Comparison of ENCODE assay signal across 19 cellular contexts in the genomic region with DNA sequence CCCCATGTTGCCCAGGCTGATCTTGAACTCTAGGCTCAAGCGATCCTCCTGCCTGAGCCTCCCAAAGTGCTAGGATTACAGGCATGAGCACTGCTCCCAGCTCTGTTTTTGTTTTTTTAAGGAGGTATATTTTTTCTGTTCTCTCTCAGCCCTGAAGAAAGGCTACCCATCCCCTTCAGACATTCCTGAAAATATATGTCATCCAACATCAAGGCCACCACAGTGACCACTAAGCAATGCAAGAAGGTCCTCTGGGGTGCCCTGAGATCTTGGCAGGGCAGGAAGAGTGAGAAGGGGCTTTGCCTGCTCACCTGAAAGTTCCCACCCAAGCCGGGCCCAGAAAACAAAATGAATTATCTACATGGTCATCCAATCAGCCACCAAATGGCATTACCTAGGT. TPM values are rescaled to one million over a fixed set of nuclear protein-coding genes. Genes with fewer than 3 reads are reported as not detected.
A peak's percentile ranks its signal among the peaks of the same experiment; 100 is the strongest.
DNase-seq lines count a peak whose midpoint lies in the region; ATAC-seq and TF ChIP-seq lines count a peak whose summit lies in the region.
"Had no signal": no experiment of that assay in that cellular context is flagged by ENCODE, and none has a peak within 500 bp of the region (broad histone marks: within the 10 kb centered on the region; RNA-seq: fewer than 3 reads in every experiment).

No MANE protein-coding gene starts in this region.

- H3K4ac ChIP-seq in IMR-90 (ENCODE audit: low read depth, low read length) (peak overlapping the region; percentile 84), mesenchymal stem cell (ENCODE audit: low read depth in 1 of 2, low read length in 2 of 2) (peak overlapping the region; percentile 20 to 86)

- H2AFZ ChIP-seq in IMR-90 (replicated peaks; ENCODE audit: low read length, poor library complexity) (no peak overlapping the region), mesenchymal stem cell (ENCODE audit: low read depth, low read length) (no peak overlapping the region)

- peaks cover 34% of the 10 kb centered on the region for H3K4me1 ChIP-seq in IMR-90 (ENCODE audit: control insufficient read depth, insufficient read depth, low read length)
- H3K4me1 ChIP-seq in mesenchymal stem cell (ENCODE audit: control insufficient read depth, insufficient read depth, low read depth, low read length) = peaks cover 38% of the 10 kb centered on the region
- H3K4me1 ChIP-seq in tibial artery = peaks cover 5 to 47% (median 35%) of the 10 kb centered on the region in 4 donors

- H3K27me3 ChIP-seq in IMR-90 (ENCODE audit: control insufficient read depth, insufficient read depth, low read length) (no peaks in the 10 kb centered on the region), mesenchymal stem cell (ENCODE audit: control insufficient read depth in 1 of 2, insufficient read depth in 1 of 2, low read length in 2 of 2) (no peaks in the 10 kb centered on the region), tibial artery (no peaks in the 10 kb centered on the region)

- in situ Hi-C loops in IMR-90 (cut with MboI; ENCODE audit: low sequenced_read_pairs) = no loop called here
- in situ Hi-C loops in G401 (cut with HindIII; ENCODE audit: low sequenced_read_pairs) = no loop called here

- 80% methylated on average over 1 of the region's 2 CpGs; no CpG with 5 or more reads in 1 of the 2 experiments for WGBS in IMR-90 (ENCODE audit: extremely low coverage in 2 of 2, insufficient read length in 1 of 2), 2 experiments
- WGBS in mesenchymal stem cell = 78% methylated on average over 1 of the region's 2 CpGs

- dilution Hi-C loops in IMR-90 (cut with HindIII; ENCODE audit: low sequenced_read_pairs, unreplicated experiment) = no loop called here

- no TSS peak for BruUV-seq in IMR-90 (replicated peaks; lab: Mats Ljungman, UMichigan)

- H4K5ac ChIP-seq in IMR-90 (ENCODE audit: low read depth, low read length) = no peak overlapping the region

- no peak overlapping the region for H2BK20ac ChIP-seq in IMR-90 (ENCODE audit: low read depth, low read length)

- H3K9me3 ChIP-seq in IMR-90 (ENCODE audit: control insufficient read depth, insufficient read depth, low read length) (no peaks in the 10 kb centered on the region), mesenchymal stem cell (ENCODE audit: control insufficient read depth, low read length) (no peaks in the 10 kb centered on the region), tibial artery (no peaks in the 10 kb centered on the region)

- peak overlapping the region; percentile 28; the same call in 1 of the 2 replicates for H3K23ac ChIP-seq in IMR-90 (ENCODE audit: low read depth, low read length)
- H3K23ac ChIP-seq in mesenchymal stem cell (ENCODE audit: low read length in 2 of 2) = peak overlapping the region in 1 of 2 experiments; percentile 73

- intact Hi-C loops in IMR-90 (cut with micrococcal nuclease) (no loop called here), tibial artery (cut with DNase I; ENCODE audit: low total_unique reads) (no loop called here)

- H2BK5ac ChIP-seq in IMR-90 (ENCODE audit: low read depth, low read length, poor library complexity, severe bottlenecking) (peak overlapping the region; percentile 67), mesenchymal stem cell (ENCODE audit: low read depth, low read length, poor library complexity, severe bottlenecking) (no peak overlapping the region)

- no peak for TF ChIP-seq POLR2A in IMR-90 (IDR thresholded peaks at IDR 0.05; ENCODE audit: low read depth, low read length)

- peak overlapping the region; percentile 49; the same call in 1 of the 2 replicates for H2BK120ac ChIP-seq in IMR-90 (ENCODE audit: low read depth, low read length)
- H2BK120ac ChIP-seq in mesenchymal stem cell (ENCODE audit: low read depth, low read length) = peak overlapping the region; percentile 64

- H3K4me3 ChIP-seq in IMR-90 (ENCODE audit: insufficient read depth, low read depth, low read length) = no peak overlapping the region
- no peak overlapping the region for H3K4me3 ChIP-seq in mesenchymal stem cell (ENCODE audit: insufficient read depth in 1 of 2, low read depth in 1 of 2, low read length in 2 of 2)
- no peak overlapping the region for H3K4me3 ChIP-seq in tibial artery

- no peak overlapping the region for H3K9ac ChIP-seq in IMR-90 (ENCODE audit: low read depth, low read length)
- no peak overlapping the region for H3K9ac ChIP-seq in mesenchymal stem cell (ENCODE audit: low read length)

- peak overlapping the region; percentile 22; the same call in 1 of the 3 replicates for H2BK15ac ChIP-seq in IMR-90 (ENCODE audit: low read depth, low read length)
- H2BK15ac ChIP-seq in mesenchymal stem cell (ENCODE audit: low read depth, poor library complexity, severe bottlenecking) = no peak overlapping the region

- peak overlapping the region; percentile 7 to 69 for H2BK12ac ChIP-seq in mesenchymal stem cell (ENCODE audit: low read length in 2 of 2)

- no peak overlapping the region for H3K4me2 ChIP-seq in IMR-90 (ENCODE audit: low read depth, low read length)
- no peak overlapping the region for H3K4me2 ChIP-seq in mesenchymal stem cell (ENCODE audit: low read length, poor library complexity, severe bottlenecking)

- peaks cover 41% of the 10 kb centered on the region for H4K20me1 ChIP-seq in IMR-90 (ENCODE audit: insufficient read depth, low read length)

- POLR2A ChIA-PET in IMR-90 (lab: Charles Lee; ENCODE audit: unreplicated experiment) = interaction anchor here (1.1 kb wide), 1 partner anchor 20 kb away, joined by 3 read pairs; no protein-coding TSS in a partner anchor

- peaks cover 22% of the 10 kb centered on the region for H3K9me1 ChIP-seq in IMR-90 (ENCODE audit: insufficient read depth, low read length)

- CTCF ChIA-PET in IMR-90 (lab: Yijun Ruan, JAX) = no interaction called here

- no peak for ATAC-seq in IMR-90 (ENCODE audit: low read depth)
- ATAC-seq in HG03520 (IDR thresholded peaks at IDR 0.05; ENCODE audit: unreplicated experiment) = no peak
- ATAC-seq in HG02840 (IDR thresholded peaks at IDR 0.05; ENCODE audit: low FRiP score, unreplicated experiment) = no peak
- ATAC-seq: activated CD8-positive, alpha-beta T cell treated with anti-CD3 and anti-CD28 coated beads for 36 hours had no signal

- TF ChIP-seq CTCF in IMR-90 (conservative IDR thresholded peaks at IDR 0.05; ENCODE audit: low read depth, low read length) = no peak
- no peak for TF ChIP-seq CTCF in tibial artery (IDR thresholded peaks at IDR 0.05)

- H3K79me1 ChIP-seq in IMR-90 (ENCODE audit: low read depth in 1 of 2, low read length in 2 of 2) (peaks cover 24 to 66% of the 10 kb centered on the region in 2 experiments), mesenchymal stem cell (replicated peaks; ENCODE audit: low read length, poor library complexity, severe bottlenecking) (peaks cover 7% of the 10 kb centered on the region)

- no peak for TF ChIP-seq RAD21 in IMR-90 (IDR thresholded peaks at IDR 0.05; ENCODE audit: low read length)

- H3K27ac ChIP-seq in IMR-90 (ENCODE audit: insufficient read depth, low read length) = peak overlapping the region; percentile 33
- no peak overlapping the region for H3K27ac ChIP-seq in mesenchymal stem cell (ENCODE audit: low read length, poor library complexity, severe bottlenecking)
- peak overlapping the region; percentile 90 to 98 for H3K27ac ChIP-seq in tibial artery
- H3K27ac ChIP-seq in caudate nucleus (ENCODE audit: low read depth, low read length) = no peak overlapping the region

- H3K18ac ChIP-seq in IMR-90 (ENCODE audit: low read depth, low read length) (peak overlapping the region; percentile 24; the same call in 1 of the 2 replicates), mesenchymal stem cell (ENCODE audit: low read depth in 1 of 2, low read length in 2 of 2) (peak overlapping the region; percentile 71 to 85)

- H3K36me3 ChIP-seq in IMR-90 (ENCODE audit: control insufficient read depth, insufficient read depth, low read length) = peaks cover 80% of the 10 kb centered on the region
- H3K36me3 ChIP-seq in mesenchymal stem cell (ENCODE audit: control insufficient read depth in 1 of 2, insufficient read depth in 2 of 2, low read depth in 1 of 2, low read length in 2 of 2) = peaks cover 38 to 51% of the 10 kb centered on the region in 2 experiments
- H3K36me3 ChIP-seq in tibial artery = peaks cover 82 to 89% (median 88%) of the 10 kb centered on the region in 3 donors

- H4K91ac ChIP-seq in IMR-90 (ENCODE audit: insufficient read depth, low read depth, low read length) (peak overlapping the region; percentile 42; the same call in 1 of the 2 replicates), mesenchymal stem cell (ENCODE audit: low read length) (peak overlapping the region; percentile 70)

- no peak for DNase-seq in IMR-90
- DNase-seq in astrocyte of the hippocampus (ENCODE audit: low read depth, low spot score) = peak; percentile 72
- peak; percentile 67 for DNase-seq in mesenchymal stem cell
- DNase-seq in tibial artery = no peak
- DNase-seq in G401 (ENCODE audit: low spot score) = no peak
- DNase-seq in caudate nucleus (lab: John Stamatoyannopoulos, UW) = no peak
- DNase-seq: activated CD8-positive, alpha-beta T cell treated with anti-CD3 and anti-CD28 coated beads for 36 hours; amniotic stem cell; C1 segment of cervical spinal cord; KBM-7; NCI-H1417 treated with DMSO at 0.1 percent for 48 hours; NCI-H446 treated with DMSO at 0.1 percent for 48 hours; stimulated activated naive CD4-positive, alpha-beta T cell treated with Interleukin-2 at 50 U/mL for 16 hours had no signal

- H4K8ac ChIP-seq in IMR-90 (ENCODE audit: low read depth in 2 of 2, low read length in 2 of 2) (peak overlapping the region in 1 of 2 experiments; percentile 42; a peak in 2 of 4 replicates), mesenchymal stem cell (ENCODE audit: low read length) (peak overlapping the region; percentile 97)

- no peak overlapping the region for H3K56ac ChIP-seq in IMR-90 (ENCODE audit: extremely low read depth, insufficient read depth, low read length)

- H2AK9ac ChIP-seq in IMR-90 (replicated peaks; ENCODE audit: low read depth, low read length, poor library complexity) = no peak overlapping the region

- peak overlapping the region; percentile 83; the same call in 1 of the 2 replicates for H2AK5ac ChIP-seq in IMR-90 (ENCODE audit: low read depth, low read length)
- no peak overlapping the region for H2AK5ac ChIP-seq in mesenchymal stem cell (ENCODE audit: low read length, severe bottlenecking)

- H3K14ac ChIP-seq in IMR-90 (replicated peaks; ENCODE audit: low read depth, low read length) = 0 out of 2 replicates have a peak overlapping the region, but pooled peaks have one; percentile 57
- H3K14ac ChIP-seq in mesenchymal stem cell (ENCODE audit: low read length in 2 of 2) = no peak overlapping the region

TF ChIP-seq in IMR-90, 13 proteins besides CTCF, POLR2A, EP300 and RAD21 (continues in another document):
- TF ChIP-seq MXI1 (IDR thresholded peaks at IDR 0.05; ENCODE audit: borderline replicate concordance, low read depth, low read length) = no peak
- no peak for TF ChIP-seq CHD1 (IDR thresholded peaks at IDR 0.05; ENCODE audit: low read depth, low read length)
- TF ChIP-seq FOS (IDR thresholded peaks at IDR 0.05; ENCODE audit: low read depth, low read length) = no peak

RNA-seq across cellular contexts. Expression of a gene that starts 47.8 kb away (rescaled TPM):
- 0.28 TPM in 1 of 2 replicates, not detected in the other for total RNA-seq in IMR-90 (2012; rRNA removed)
- 0.31 and 0.86 TPM in 2 replicates for polyA plus RNA-seq in IMR-90 (2012; rRNA removed)
- polyA plus RNA-seq in IMR-90 (2012; cell fraction: cytosol; rRNA removed) = 0.84 TPM in 1 of 2 replicates, not detected in the other
- 0.30 and 0.39 TPM in 2 replicates for polyA plus RNA-seq in IMR-90 (2012; cell fraction: nucleus; rRNA removed; ENCODE audit: low replicate concordance)
- polyA plus RNA-seq in mesenchymal stem cell (2013, experiment 1 of 2) = 6.6 TPM
- 6.3 TPM for polyA plus RNA-seq in mesenchymal stem cell (2013, experiment 2 of 2)
- 0.27 and 1.4 TPM in 2 replicates for total RNA-seq in G401 (2014; rRNA removed; shearing (Covaris generic))
- total RNA-seq: activated CD8-positive, alpha-beta T cell treated with anti-CD3 and anti-CD28 coated beads for 36 hours; activated T-helper 2 cell treated with anti-CD3 and anti-CD28 coated beads, Interferon-gamma antibody, Interleukin-2, Interleukin-4, amounts not matched to agents 10 μg/mL and 5 μg/mL and 100 μg/mL, durations not matched to agents 14 hours and 24 hours and 36 hours; H1; lung microvascular endothelial cell; SK-MEL-5 had no signal

Comparison
In these comparisons a context has a peak if more than half of its experiments do, and no peak if none do; other contexts are left out.
1. DNase-seq: peak in astrocyte of the hippocampus (single experiment) and mesenchymal stem cell (single experiment); none in IMR-90 (single experiment), tibial artery (0 of 2), G401 (single experiment) and caudate nucleus (0 of 61).
2. H3K27ac ChIP-seq: peak in IMR-90 (single experiment) and tibial artery (2 of 2); none in mesenchymal stem cell (single experiment) and caudate nucleus (single experiment).